ENCODE assay signal across 2 cellular contexts in genomic region chr7:77101187-77101586, GRCh38. TPM values are rescaled to one million over a fixed set of nuclear protein-coding genes. Genes with fewer than 3 reads are reported as not detected.
"Had no signal": no experiment of that assay in that cellular context is flagged by ENCODE, and none has a peak within 500 bp of the region (broad histone marks: within the 10 kb centered on the region; RNA-seq: fewer than 3 reads in every experiment).

No MANE protein-coding gene starts in this region.

RNA-seq across cellular contexts. Expression of gene SPDYE18, which starts 38.8 kb away (rescaled TPM):
- total RNA-seq: activated CD4-positive, alpha-beta memory T cell treated with anti-CD3 and anti-CD28 coated beads for 36 hours; astrocyte had no signal
